Comparison of ENCODE assay signal across 1 cellular context in the genomic region with DNA sequence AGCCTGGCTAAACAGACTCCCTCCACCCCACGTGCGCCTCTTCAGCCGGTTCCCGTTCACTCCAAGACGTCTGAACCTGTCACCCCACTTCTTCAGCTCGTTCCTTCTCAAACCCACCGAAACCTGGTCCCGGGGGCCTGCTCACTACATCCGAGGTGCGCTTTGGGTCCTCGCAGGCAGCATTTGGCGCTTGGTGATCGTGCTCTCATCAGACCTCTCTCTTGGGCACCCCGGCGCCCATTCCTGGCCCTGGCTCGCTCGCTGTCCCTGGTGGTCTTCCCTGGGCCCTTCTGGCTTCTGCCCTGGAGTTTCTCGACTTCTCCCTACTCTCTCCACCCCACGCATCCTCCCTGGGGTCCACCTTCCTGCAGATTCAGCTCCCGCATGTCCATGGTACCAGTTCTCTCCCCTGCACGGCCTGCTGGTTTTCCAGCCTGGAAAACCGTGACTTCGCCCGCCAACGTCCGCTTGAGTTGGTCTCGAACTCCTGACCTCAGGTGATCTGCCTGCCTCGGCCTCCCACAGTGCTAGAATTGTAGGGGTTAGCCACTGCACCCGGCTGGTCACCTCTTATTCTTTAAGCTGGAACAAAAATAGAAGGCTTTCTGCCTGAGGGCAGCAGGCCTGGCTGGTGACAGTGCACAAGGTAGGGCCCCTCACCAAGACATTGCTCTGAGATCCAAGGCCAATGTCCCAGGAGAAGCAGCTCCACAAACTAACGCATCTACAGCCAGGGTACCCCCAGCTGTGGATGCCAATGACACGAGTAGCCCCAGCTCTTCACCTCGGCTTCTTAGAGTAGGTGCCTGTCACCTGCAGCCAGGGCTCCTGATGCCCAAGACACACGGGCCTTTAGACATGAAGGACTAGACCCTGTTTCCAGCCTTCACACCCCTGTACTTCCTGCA.
TF ChIP-seq lines count a peak whose summit lies in the region.

No MANE protein-coding gene starts in this region.

TF ChIP-seq in HepG2, 621 proteins besides CTCF, POLR2A, EP300 and RAD21 (continued from another document and continues in another):
- TF ChIP-seq, protein P1, sequence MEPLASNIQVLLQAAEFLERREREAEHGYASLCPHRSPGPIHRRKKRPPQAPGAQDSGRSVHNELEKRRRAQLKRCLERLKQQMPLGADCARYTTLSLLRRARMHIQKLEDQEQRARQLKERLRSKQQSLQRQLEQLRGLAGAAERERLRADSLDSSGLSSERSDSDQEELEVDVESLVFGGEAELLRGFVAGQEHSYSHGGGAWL (CRISPR knock-in tag; IDR thresholded peaks at IDR 0.05): no peak
- TF ChIP-seq, protein P2, sequence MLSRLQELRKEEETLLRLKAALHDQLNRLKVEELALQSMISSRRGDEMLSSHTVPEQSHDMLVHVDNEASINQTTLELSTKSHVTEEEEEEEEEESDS (CRISPR knock-in tag; IDR thresholded peaks at IDR 0.05; ENCODE audit: borderline replicate concordance): no peak
- TF ChIP-seq ZBTB33 (CRISPR knock-in tag; IDR thresholded peaks at IDR 0.05) (peak; percentile 83), FOXP1 (IDR thresholded peaks at IDR 0.05) (no peak), FOXP1 (CRISPR knock-in tag; IDR thresholded peaks at IDR 0.05) (no peak), ZNF572 (CRISPR knock-in tag; IDR thresholded peaks at IDR 0.05) (0 out of 2 replicates have a peak, but pooled peaks have one; percentile 6), TAF1 (CRISPR knock-in tag; IDR thresholded peaks at IDR 0.05) (no peak), NFKB2 (CRISPR knock-in tag; IDR thresholded peaks at IDR 0.05; ENCODE audit: borderline replicate concordance) (no peak), TERF1 (CRISPR knock-in tag; IDR thresholded peaks at IDR 0.05) (no peak), ZNF761 (CRISPR knock-in tag; conservative IDR thresholded peaks at IDR 0.05) (0 out of 2 replicates have a peak, but pooled peaks have one; percentile 7), MIER2 (CRISPR knock-in tag; IDR thresholded peaks at IDR 0.05) (no peak), ZBTB38 (CRISPR knock-in tag; IDR thresholded peaks at IDR 0.05) (peak; percentile 55; the same call in 1 of the 2 replicates), HNRNPL (IDR thresholded peaks at IDR 0.05; ENCODE audit: low read depth, low read length) (0 out of 2 replicates have a peak, but pooled peaks have one; percentile 14), ZNF44 (CRISPR knock-in tag; IDR thresholded peaks at IDR 0.05) (no peak), ZBTB21 (CRISPR knock-in tag; IDR thresholded peaks at IDR 0.05) (no peak), REXO4 (CRISPR knock-in tag; IDR thresholded peaks at IDR 0.05; ENCODE audit: borderline replicate concordance) (0 out of 2 replicates have a peak, but pooled peaks have one; percentile 6), REST (IDR thresholded peaks at IDR 0.05; ENCODE audit: borderline replicate concordance in 1 of 2, low read depth in 1 of 2, low read length in 2 of 2) (no peak), SKI (IDR thresholded peaks at IDR 0.05; ENCODE audit: partially characterized antibody) (no peak), MTA1 (CRISPR knock-in tag; IDR thresholded peaks at IDR 0.05; ENCODE audit: borderline replicate concordance) (peak; percentile 8; the same call in 1 of the 2 replicates), HNF4G (IDR thresholded peaks at IDR 0.05; ENCODE audit: borderline replicate concordance, low read depth, low read length) (no peak), HNF4G (CRISPR knock-in tag; IDR thresholded peaks at IDR 0.05; ENCODE audit: borderline replicate concordance, low read depth) (no peak), MEIS1 (CRISPR knock-in tag; IDR thresholded peaks at IDR 0.05; ENCODE audit: borderline replicate concordance) (no peak), ZBTB46 (CRISPR knock-in tag; IDR thresholded peaks at IDR 0.05; ENCODE audit: borderline replicate concordance) (peak; percentile 86; the same call in 1 of the 2 replicates), ATF5 (CRISPR knock-in tag; IDR thresholded peaks at IDR 0.05; ENCODE audit: low read depth) (no peak), NR2C2 (CRISPR knock-in tag; IDR thresholded peaks at IDR 0.05; ENCODE audit: borderline replicate concordance) (no peak), TRAFD1 (CRISPR knock-in tag; IDR thresholded peaks at IDR 0.05; ENCODE audit: borderline replicate concordance) (0 out of 2 replicates have a peak, but pooled peaks have one; percentile 3), JUN (CRISPR knock-in tag; IDR thresholded peaks at IDR 0.05) (no peak), KDM5A (IDR thresholded peaks at IDR 0.05; ENCODE audit: borderline replicate concordance, low read length) (no peak), ATF7 (IDR thresholded peaks at IDR 0.05) (no peak), ATF7 (CRISPR knock-in tag; IDR thresholded peaks at IDR 0.05) (no peak), UBTF (CRISPR knock-in tag; IDR thresholded peaks at IDR 0.05) (peak; percentile 6; the same call in 1 of the 2 replicates), ZNF296 (CRISPR knock-in tag; conservative IDR thresholded peaks at IDR 0.05) (peak; percentile 92), DZIP1 (CRISPR knock-in tag; IDR thresholded peaks at IDR 0.05) (0 out of 2 replicates have a peak, but pooled peaks have one; percentile 31)
- TF ChIP-seq, protein P3, sequence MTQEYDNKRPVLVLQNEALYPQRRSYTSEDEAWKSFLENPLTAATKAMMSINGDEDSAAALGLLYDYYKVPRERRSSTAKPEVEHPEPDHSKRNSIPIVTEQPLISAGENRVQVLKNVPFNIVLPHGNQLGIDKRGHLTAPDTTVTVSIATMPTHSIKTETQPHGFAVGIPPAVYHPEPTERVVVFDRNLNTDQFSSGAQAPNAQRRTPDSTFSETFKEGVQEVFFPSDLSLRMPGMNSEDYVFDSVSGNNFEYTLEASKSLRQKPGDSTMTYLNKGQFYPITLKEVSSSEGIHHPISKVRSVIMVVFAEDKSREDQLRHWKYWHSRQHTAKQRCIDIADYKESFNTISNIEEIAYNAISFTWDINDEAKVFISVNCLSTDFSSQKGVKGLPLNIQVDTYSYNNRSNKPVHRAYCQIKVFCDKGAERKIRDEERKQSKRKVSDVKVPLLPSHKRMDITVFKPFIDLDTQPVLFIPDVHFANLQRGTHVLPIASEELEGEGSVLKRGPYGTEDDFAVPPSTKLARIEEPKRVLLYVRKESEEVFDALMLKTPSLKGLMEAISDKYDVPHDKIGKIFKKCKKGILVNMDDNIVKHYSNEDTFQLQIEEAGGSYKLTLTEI (CRISPR knock-in tag; conservative IDR thresholded peaks at IDR 0.05): no peak
